Comparison of ENCODE assay signal across 23 cellular contexts in genomic region chr22:45452565-45453449, GRCh38. TPM values are rescaled to one million over a fixed set of nuclear protein-coding genes. Genes with fewer than 3 reads are reported as not detected.
DNase-seq lines count a peak whose midpoint lies in the region; ATAC-seq, FAIRE-seq and TF ChIP-seq lines count a peak whose summit lies in the region.
"Had no signal": no experiment of that assay in that cellular context is flagged by ENCODE, and none has a peak within 500 bp of the region (broad histone marks: within the 10 kb centered on the region; RNA-seq: fewer than 3 reads in every experiment).

No MANE protein-coding gene starts in this region.

- ATAC-seq in HG03521 (IDR thresholded peaks at IDR 0.05; ENCODE audit: unreplicated experiment) (no peak), pancreas (no peak), GM21367 (IDR thresholded peaks at IDR 0.05; ENCODE audit: unreplicated experiment) (no peak)
- ATAC-seq: activated CD4-positive, alpha-beta T cell treated with anti-CD3 and anti-CD28 coated beads for 36 hours; stimulated activated effector memory CD8-positive, alpha-beta T cell treated with anti-CD3 and anti-CD28 coated beads, Interleukin-12 subunit alpha, Interleukin-12 subunit beta, amount 100 ng/mL, for 72 hours had no signal

- 67 to 72% methylated on average over 2 to 8 of the region's 8 CpGs for WGBS in esophagus squamous epithelium, 2 donors
- 61% methylated on average over 8 of the region's 8 CpGs for WGBS in prostate gland
- 46 to 61% methylated on average over 8 of the region's 8 CpGs for WGBS in pancreas, 2 donors

- no peak for FAIRE-seq in pancreas (lab: Jason Lieb, UNC)
- FAIRE-seq: urothelium cell line had no signal

- H3K4me3 ChIP-seq in AG09309 (ENCODE audit: control insufficient read depth, low read depth, low read length) (no peak overlapping the region), HEK293 (ENCODE audit: low read depth, low read length) (no peak overlapping the region), esophagus squamous epithelium (no peak overlapping the region), parathyroid adenoma (ENCODE audit: low read depth, low read length) (no peak overlapping the region), prostate gland (no peak overlapping the region), pancreas (no peak overlapping the region)
- H3K4me3 ChIP-seq: ovary, spleen had no signal

- no peaks in the 10 kb centered on the region for H3K9me3 ChIP-seq in HEK293 (ENCODE audit: control insufficient read depth, insufficient read depth, low read depth, low read length)
- no peaks in the 10 kb centered on the region for H3K9me3 ChIP-seq in esophagus squamous epithelium
- H3K9me3 ChIP-seq in parathyroid adenoma (ENCODE audit: control insufficient read depth, low read length) = no peaks in the 10 kb centered on the region
- no peaks in the 10 kb centered on the region for H3K9me3 ChIP-seq in prostate gland
- H3K9me3 ChIP-seq in pancreas = no peaks in the 10 kb centered on the region
- H3K9me3 ChIP-seq: ovary, spleen had no signal

- H3K4me1 ChIP-seq in HEK293 (ENCODE audit: control insufficient read depth, insufficient read depth, low read length) (no peaks in the 10 kb centered on the region), esophagus squamous epithelium (peaks cover 0 to 44% (median 31%) of the 10 kb centered on the region in 3 donors), parathyroid adenoma (peaks cover 31% of the 10 kb centered on the region), prostate gland (replicated peaks) (no peaks in the 10 kb centered on the region), pancreas (no peaks in the 10 kb centered on the region)
- H3K4me1 ChIP-seq: spleen had no signal

- CTCF ChIA-PET in HEK293 (lab: Yijun Ruan, JAX) = interaction anchor here (1.0 kb wide), 1 partner anchor 19 kb away, joined by 3 read pairs; no protein-coding TSS in a partner anchor

- peak overlapping the region; percentile 38 for H2AFZ ChIP-seq in parathyroid adenoma

- POLR2A ChIA-PET in HEK293 (lab: Yijun Ruan, JAX) = no interaction called here

- H3K36me3 ChIP-seq in HEK293 (ENCODE audit: control insufficient read depth in 2 of 2, insufficient read depth in 1 of 2, low read length in 2 of 2) (no peaks in the 10 kb centered on the region), esophagus squamous epithelium (no peaks in the 10 kb centered on the region), parathyroid adenoma (ENCODE audit: control insufficient read depth, insufficient read depth, low read length) (no peaks in the 10 kb centered on the region), prostate gland (no peaks in the 10 kb centered on the region), pancreas (no peaks in the 10 kb centered on the region)
- H3K36me3 ChIP-seq: ovary, spleen had no signal

- H3K79me2 ChIP-seq in parathyroid adenoma = no peaks in the 10 kb centered on the region

- TF ChIP-seq CTCF in AG09309 (IDR thresholded peaks at IDR 0.05; ENCODE audit: control insufficient read depth, insufficient read depth, low read depth, low read length, missing control alignments) (no peak), HEK293 (tag by site-specific recombination; IDR thresholded peaks at IDR 0.05) (no peak), esophagus squamous epithelium (IDR thresholded peaks at IDR 0.05) (no peak), parathyroid adenoma (IDR thresholded peaks at IDR 0.05) (no peak), prostate gland (IDR thresholded peaks at IDR 0.05) (no peak), pancreas (IDR thresholded peaks at IDR 0.05) (no peak)

- TF ChIP-seq POLR2A in esophagus squamous epithelium (IDR thresholded peaks at IDR 0.05) (no peak), prostate gland (IDR thresholded peaks at IDR 0.05) (no peak)

- H3K4me2 ChIP-seq in parathyroid adenoma (ENCODE audit: low read length) = peak overlapping the region; percentile 72

- H3K9ac ChIP-seq in parathyroid adenoma = no peak overlapping the region

- intact Hi-C loops in esophagus squamous epithelium (cut with DNase I) (no loop called here), prostate gland (cut with DNase I) (no loop called here), pancreas (cut with DNase I) (no loop called here)

- H3K27me3 ChIP-seq in esophagus squamous epithelium = no peaks in the 10 kb centered on the region
- H3K27me3 ChIP-seq in parathyroid adenoma (ENCODE audit: control insufficient read depth, insufficient read depth, low read length) = no peaks in the 10 kb centered on the region
- no peaks in the 10 kb centered on the region for H3K27me3 ChIP-seq in prostate gland (replicated peaks; ENCODE audit: insufficient read depth)
- H3K27me3 ChIP-seq in pancreas = no peaks in the 10 kb centered on the region
- H3K27me3 ChIP-seq: ovary had no signal

- DNase-seq in AG09309 (ENCODE audit: low read depth) (peak; percentile 68), esophagus squamous epithelium (lab: John Stamatoyannopoulos, UW) (no peak), prostate gland (ENCODE audit: low spot score) (no peak), pancreas (no peak)
- DNase-seq: activated CD4-positive, alpha-beta T cell treated with anti-CD3 and anti-CD28 coated beads for 36 hours; activated gamma-delta T cell; AML-193; kidney glomerular epithelial cell; MV-4-11; NCI-H2029 treated with DMSO at 0.1 percent for 48 hours; NCI-H524 treated with DMSO at 0.1 percent for 48 hours; OCI-M1; ovary; spleen; T1000 had no signal

- H3K27ac ChIP-seq in HEK293 (ENCODE audit: extremely low read depth, low read depth, low read length) (no peak overlapping the region), esophagus squamous epithelium (peak overlapping the region; percentile 25 to 84 (median 58)), parathyroid adenoma (peak overlapping the region; percentile 93), prostate gland (peak overlapping the region in 1 of 2 donors; percentile 38), pancreas (no peak overlapping the region)
- H3K27ac ChIP-seq: epithelial cell of prostate, ovary, spleen had no signal

TF ChIP-seq in HEK293, 187 proteins besides CTCF, POLR2A, EP300 and RAD21:
- TF ChIP-seq ZBTB17 (tag by site-specific recombination; IDR thresholded peaks at IDR 0.05) (peak; percentile 62), ZNF473 (tag by site-specific recombination; IDR thresholded peaks at IDR 0.05) (no peak), ZNF157 (tag by site-specific recombination; IDR thresholded peaks at IDR 0.05) (no peak), ZEB2 (tag by site-specific recombination; IDR thresholded peaks at IDR 0.05) (peak; percentile 45; the same call in 1 of the 2 replicates), FEZF1 (tag by site-specific recombination; IDR thresholded peaks at IDR 0.05) (peak; percentile 61), ZNF692 (tag by site-specific recombination; IDR thresholded peaks at IDR 0.05) (peak; percentile 39; the same call in 1 of the 2 replicates), ZFP69B (tag by site-specific recombination; IDR thresholded peaks at IDR 0.05) (peak; percentile 63; the same call in 1 of the 2 replicates), GFI1B (tag by site-specific recombination; IDR thresholded peaks at IDR 0.05) (0 out of 2 replicates have a peak, but pooled peaks have one; percentile 34), ZNF629 (tag by site-specific recombination; IDR thresholded peaks at IDR 0.05) (0 out of 2 replicates have a peak, but pooled peaks have one; percentile 19), HOXD13 (CRISPR knock-in tag; IDR thresholded peaks at IDR 0.05; ENCODE audit: borderline replicate concordance) (no peak), ZIC2 (tag by site-specific recombination; IDR thresholded peaks at IDR 0.05) (peak; percentile 63), PATZ1 (tag by site-specific recombination; IDR thresholded peaks at IDR 0.05) (0 out of 2 replicates have a peak, but pooled peaks have one; percentile 18)

RNA-seq across cellular contexts. Expression of gene RIBC2, which starts 39.3 kb away (rescaled TPM):
- total RNA-seq in esophagus squamous epithelium = under 1 TPM in 3 of 4 donors, not detected in 1; 0.19 to 0.76 (median 0.75) TPM
- 1 to 10 TPM; 6.0 to 7.4 TPM for total RNA-seq in prostate gland
- 1 to 10 TPM in 1 of 6 donors, under 1 TPM in 4, not detected in 1; 0.12 to 1.7 (median 0.29) TPM for total RNA-seq in pancreas
- under 1 TPM in 1 of 2 donors, not detected in 1; 0.54 TPM for polyA plus RNA-seq in pancreas
- polyA plus RNA-seq: IgD-negative memory B cell had no signal

RNA-seq across cellular contexts. Expression of gene SMC1B, which starts 39.4 kb away (rescaled TPM):
- total RNA-seq in esophagus squamous epithelium (not detected), prostate gland (1 to 10 TPM in 1 of 2 donors, not detected in 1; 8.2 TPM), pancreas (under 1 TPM in 1 of 6 donors, not detected in 5; 0.06 TPM)
- polyA plus RNA-seq in pancreas = not detected
- polyA plus RNA-seq: IgD-negative memory B cell had no signal

RNA-seq across cellular contexts. Expression of gene FBLN1, which starts 49.9 kb away (rescaled TPM):
- total RNA-seq in esophagus squamous epithelium (100 to 1,000 TPM in 2 of 4 donors, 10 to 100 TPM in 2; 33.7 to 546 (median 86.3) TPM), prostate gland (100 to 1,000 TPM; 125 to 144 TPM), pancreas (100 to 1,000 TPM in 1 of 6 donors, 10 to 100 TPM in 5; 12.0 to 114 (median 44.5) TPM)
- polyA plus RNA-seq in pancreas = 10 to 100 TPM; 12.0 to 14.8 TPM
- total RNA-seq: activated CD4-positive, alpha-beta T cell treated with anti-CD3 and anti-CD28 coated beads for 36 hours had no signal
- polyA plus RNA-seq: IgD-negative memory B cell had no signal

Comparison
In these comparisons a context has a peak if more than half of its experiments do, and no peak if none do; other contexts are left out.
1. H3K27ac ChIP-seq: peak in esophagus squamous epithelium (4 of 4) and parathyroid adenoma (single experiment); none in HEK293 (single experiment) and pancreas (0 of 4).